In the genomic region with DNA sequence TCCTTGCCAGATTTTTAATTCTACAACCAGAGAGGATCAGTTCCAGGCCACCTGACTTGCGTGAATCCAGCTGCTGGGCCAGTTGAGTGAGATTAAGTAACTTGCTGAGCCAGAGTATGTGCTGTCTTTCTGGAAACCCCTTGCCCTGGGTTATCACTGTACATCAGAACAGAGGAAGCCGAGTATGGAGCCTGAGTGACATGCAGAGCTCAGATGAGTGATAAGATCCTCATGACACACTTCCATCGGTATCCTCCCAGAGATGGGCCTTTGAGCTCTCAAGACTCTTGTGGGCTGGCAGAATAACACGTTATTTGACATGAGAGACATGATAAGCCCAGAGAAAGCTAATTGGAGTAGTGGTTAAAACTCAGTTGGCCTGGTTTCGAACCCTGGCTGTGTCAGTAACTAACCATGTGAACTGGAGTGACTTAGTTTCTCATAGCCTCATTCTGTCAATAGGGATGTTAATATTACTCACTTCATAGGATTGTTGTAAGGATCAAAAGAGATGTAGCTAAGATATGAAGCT, we compare ENCODE assay signal across 11 cellular contexts.
DNase-seq lines count a peak whose midpoint lies in the region; ATAC-seq, FAIRE-seq and TF ChIP-seq lines count a peak whose summit lies in the region.
"Had no signal": no experiment of that assay in that cellular context is flagged by ENCODE, and none has a peak within 500 bp of the region (broad histone marks: within the 10 kb centered on the region; RNA-seq: fewer than 3 reads in every experiment).

No MANE protein-coding gene starts in this region.

- no peak for DNase-seq in activated CD4-positive, alpha-beta T cell treated with anti-CD3 and anti-CD28 coated beads, Interleukin-2, amount 10 ng/mL, durations not matched to agents 24 days and 14 days
- no peak for DNase-seq in activated CD4-positive, alpha-beta T cell treated with anti-CD3 and anti-CD28 coated beads, Interleukin-2, amount 10 ng/mL, durations not matched to agents 7 days and 5 days
- DNase-seq in RPMI7951 (ENCODE audit: low read depth): peak; percentile 31
- DNase-seq in endothelial cell of umbilical vein (ENCODE audit: low read depth, low spot score): no peak
- no peak for DNase-seq in stimulated activated effector memory CD8-positive, alpha-beta T cell treated with anti-CD3 and anti-CD28 coated beads, Interleukin-12 subunit alpha, Interleukin-12 subunit beta, amount 100 ng/mL, for 72 hours (ENCODE audit: low spot score in 2 of 2)
- DNase-seq in DMS53 (lab: John Stamatoyannopoulos, UW): no peak
- no peak for DNase-seq in activated gamma-delta T cell (lab: John Stamatoyannopoulos, UW)
- DNase-seq in NOMO-1 (lab: John Stamatoyannopoulos, UW; ENCODE audit: unreplicated experiment in 2 of 2): no peak
- DNase-seq: ACHN, anterior cingulate cortex had no signal

- H3K4me3 Mint-ChIP-seq in activated CD4-positive, alpha-beta T cell treated with anti-CD3 and anti-CD28 coated beads, Interleukin-2, amount 10 ng/mL, durations not matched to agents 24 days and 14 days: no peak overlapping the region
- H3K4me3 Mint-ChIP-seq in activated CD4-positive, alpha-beta T cell treated with anti-CD3 and anti-CD28 coated beads, Interleukin-2, amount 10 ng/mL, durations not matched to agents 7 days and 5 days: no peak overlapping the region
- peak overlapping the region; percentile 38 for H3K4me3 Mint-ChIP-seq in stimulated activated effector memory CD8-positive, alpha-beta T cell treated with anti-CD3 and anti-CD28 coated beads, Interleukin-12 subunit alpha, Interleukin-12 subunit beta, amount 100 ng/mL, for 72 hours

- FAIRE-seq in endothelial cell of umbilical vein (lab: Jason Lieb, UNC): no peak

- H4K20me1 ChIP-seq in endothelial cell of umbilical vein (replicated peaks; ENCODE audit: control insufficient read depth, extremely low read depth, insufficient read depth, low read length): no peaks in the 10 kb centered on the region

- H3K27me3 Mint-ChIP-seq in activated CD4-positive, alpha-beta T cell treated with anti-CD3 and anti-CD28 coated beads, Interleukin-2, amount 10 ng/mL, durations not matched to agents 24 days and 14 days: no peaks in the 10 kb centered on the region
- no peaks in the 10 kb centered on the region for H3K27me3 Mint-ChIP-seq in activated CD4-positive, alpha-beta T cell treated with anti-CD3 and anti-CD28 coated beads, Interleukin-2, amount 10 ng/mL, durations not matched to agents 7 days and 5 days

- no peak overlapping the region for H3K4me3 ChIP-seq in endothelial cell of umbilical vein (replicated peaks in 1 of 3; ENCODE audit: insufficient read depth in 1 of 3, low read depth in 1 of 3, low read length in 3 of 3)
- H3K4me3 ChIP-seq: SK-N-MC had no signal

- no TSS peak for BruUV-seq in endothelial cell of umbilical vein (replicated peaks; lab: Mats Ljungman, UMichigan)

- no peaks in the 10 kb centered on the region for H3K27me3 ChIP-seq in endothelial cell of umbilical vein (ENCODE audit: control insufficient read depth in 2 of 2, insufficient read depth in 2 of 2, low read length in 2 of 2)

- H3K9ac ChIP-seq in endothelial cell of umbilical vein (replicated peaks; ENCODE audit: extremely low read depth, insufficient read depth, low read length): no peak overlapping the region

- no peaks in the 10 kb centered on the region for H3K36me3 ChIP-seq in endothelial cell of umbilical vein (ENCODE audit: control insufficient read depth in 2 of 2, extremely low read depth in 1 of 2, insufficient read depth in 2 of 2, low read length in 2 of 2)

- no peaks in the 10 kb centered on the region for H3K9me3 ChIP-seq in endothelial cell of umbilical vein (replicated peaks; ENCODE audit: control insufficient read depth, insufficient read depth, low read length)

- ATAC-seq in stimulated activated effector memory CD8-positive, alpha-beta T cell treated with anti-CD3 and anti-CD28 coated beads, Interleukin-12 subunit alpha, Interleukin-12 subunit beta, amount 100 ng/mL, for 72 hours: peak; percentile 83

- dilution Hi-C loops in endothelial cell of umbilical vein (cut with MboI; ENCODE audit: extremely low pct_ligation_motif_present, low sequenced_read_pairs): no loop called here

- H3K4me1 ChIP-seq in endothelial cell of umbilical vein (ENCODE audit: control insufficient read depth, extremely low read depth, insufficient read depth, low read length): peaks cover 8% of the 10 kb centered on the region

- H3K4me1 Mint-ChIP-seq in activated CD4-positive, alpha-beta T cell treated with anti-CD3 and anti-CD28 coated beads, Interleukin-2, amount 10 ng/mL, durations not matched to agents 24 days and 14 days: peaks cover 23% of the 10 kb centered on the region
- peaks cover 26% of the 10 kb centered on the region for H3K4me1 Mint-ChIP-seq in activated CD4-positive, alpha-beta T cell treated with anti-CD3 and anti-CD28 coated beads, Interleukin-2, amount 10 ng/mL, durations not matched to agents 7 days and 5 days
- peaks cover 74% of the 10 kb centered on the region for H3K4me1 Mint-ChIP-seq in stimulated activated effector memory CD8-positive, alpha-beta T cell treated with anti-CD3 and anti-CD28 coated beads, Interleukin-12 subunit alpha, Interleukin-12 subunit beta, amount 100 ng/mL, for 72 hours

- peak overlapping the region; percentile 15 for H2AFZ ChIP-seq in endothelial cell of umbilical vein (ENCODE audit: low read depth, low read length)

- POLR2A ChIA-PET in activated CD4-positive, alpha-beta T cell treated with anti-CD3 and anti-CD28 coated beads, Interleukin-2, amount 10 ng/mL, durations not matched to agents 7 days and 5 days (lab: Charles Lee): no interaction called here
- POLR2A ChIA-PET in endothelial cell of umbilical vein (lab: Charles Lee): no interaction called here

- no peaks in the 10 kb centered on the region for H3K9me1 ChIP-seq in endothelial cell of umbilical vein (replicated peaks; ENCODE audit: control insufficient read depth, extremely low read depth, insufficient read depth, low read length)

- TF ChIP-seq CTCF in endothelial cell of umbilical vein (IDR thresholded peaks at IDR 0.05; ENCODE audit: extremely low read depth in 1 of 2, insufficient read depth in 1 of 2, low read depth in 1 of 2, low read length in 2 of 2): no peak

- no peak for TF ChIP-seq POLR2A in endothelial cell of umbilical vein (IDR thresholded peaks at IDR 0.05; ENCODE audit: low read depth, low read length)

- no peaks in the 10 kb centered on the region for H3K79me2 ChIP-seq in endothelial cell of umbilical vein (ENCODE audit: control insufficient read depth, insufficient read depth, low read length)

- peak overlapping the region; percentile 49 for H3K27ac Mint-ChIP-seq in activated CD4-positive, alpha-beta T cell treated with anti-CD3 and anti-CD28 coated beads, Interleukin-2, amount 10 ng/mL, durations not matched to agents 24 days and 14 days
- no peak overlapping the region for H3K27ac Mint-ChIP-seq in activated CD4-positive, alpha-beta T cell treated with anti-CD3 and anti-CD28 coated beads, Interleukin-2, amount 10 ng/mL, durations not matched to agents 7 days and 5 days
- peak overlapping the region; percentile 80 for H3K27ac Mint-ChIP-seq in stimulated activated effector memory CD8-positive, alpha-beta T cell treated with anti-CD3 and anti-CD28 coated beads, Interleukin-12 subunit alpha, Interleukin-12 subunit beta, amount 100 ng/mL, for 72 hours

- no peaks in the 10 kb centered on the region for H3K36me3 Mint-ChIP-seq in activated CD4-positive, alpha-beta T cell treated with anti-CD3 and anti-CD28 coated beads, Interleukin-2, amount 10 ng/mL, durations not matched to agents 24 days and 14 days (ENCODE audit: low read depth)
- H3K36me3 Mint-ChIP-seq in activated CD4-positive, alpha-beta T cell treated with anti-CD3 and anti-CD28 coated beads, Interleukin-2, amount 10 ng/mL, durations not matched to agents 7 days and 5 days (ENCODE audit: low read depth): peaks cover 2% of the 10 kb centered on the region
- H3K36me3 Mint-ChIP-seq in stimulated activated effector memory CD8-positive, alpha-beta T cell treated with anti-CD3 and anti-CD28 coated beads, Interleukin-12 subunit alpha, Interleukin-12 subunit beta, amount 100 ng/mL, for 72 hours: no peaks in the 10 kb centered on the region

- no peaks in the 10 kb centered on the region for H3K9me3 Mint-ChIP-seq in activated CD4-positive, alpha-beta T cell treated with anti-CD3 and anti-CD28 coated beads, Interleukin-2, amount 10 ng/mL, durations not matched to agents 24 days and 14 days
- H3K9me3 Mint-ChIP-seq in activated CD4-positive, alpha-beta T cell treated with anti-CD3 and anti-CD28 coated beads, Interleukin-2, amount 10 ng/mL, durations not matched to agents 7 days and 5 days: no peaks in the 10 kb centered on the region
- H3K9me3 Mint-ChIP-seq in stimulated activated effector memory CD8-positive, alpha-beta T cell treated with anti-CD3 and anti-CD28 coated beads, Interleukin-12 subunit alpha, Interleukin-12 subunit beta, amount 100 ng/mL, for 72 hours: no peaks in the 10 kb centered on the region

- H3K4me2 ChIP-seq in endothelial cell of umbilical vein (ENCODE audit: insufficient read depth, low read length): no peak overlapping the region

- CTCF ChIA-PET in activated CD4-positive, alpha-beta T cell treated with anti-CD3 and anti-CD28 coated beads, Interleukin-2, amount 10 ng/mL, durations not matched to agents 7 days and 5 days (lab: Charles Lee): interaction anchor here (0.9 to 1.3 kb wide), 2 partner anchors 15 to 27 kb away, joined by 3 read pairs; no protein-coding TSS in a partner anchor
- CTCF ChIA-PET in endothelial cell of umbilical vein (lab: Charles Lee): interaction anchor here (0.9 to 2.0 kb wide), 6 partner anchors 9 to 107 kb away, joined by 3 to 7 read pairs (median 3); no protein-coding TSS in a partner anchor

- intact Hi-C loops in activated CD4-positive, alpha-beta T cell treated with anti-CD3 and anti-CD28 coated beads, Interleukin-2, amount 10 ng/mL, durations not matched to agents 24 days and 14 days (cut with micrococcal nuclease): no loop called here
- intact Hi-C loops in endothelial cell of umbilical vein (cut with micrococcal nuclease): no loop called here

- no peak overlapping the region for H3K27ac ChIP-seq in endothelial cell of umbilical vein (ENCODE audit: insufficient read depth, low read depth, low read length)
- H3K27ac ChIP-seq: SK-N-MC had no signal

TF ChIP-seq in endothelial cell of umbilical vein, 7 proteins besides CTCF, POLR2A, EP300 and RAD21:
- TF ChIP-seq GATA2 (IDR thresholded peaks at IDR 0.05; ENCODE audit: insufficient read depth, insufficient read length, low read depth, low read length) (peak; percentile 75), POLR2AphosphoS5 (IDR thresholded peaks at IDR 0.05; ENCODE audit: insufficient read depth, low read depth, low read length) (no peak)
